ENCODE assay signal across 8 cellular contexts in genomic region chr5:140633081-140633471, GRCh38. TPM values are rescaled to one million over a fixed set of nuclear protein-coding genes. Genes with fewer than 3 reads are reported as not detected.
DNase-seq lines count a peak whose midpoint lies in the region; ATAC-seq and TF ChIP-seq lines count a peak whose summit lies in the region.

Gene CD14, minus strand, starts transcription at chr5:140633175. Its CDS starts 104 bp downstream, at chr5:140633071.

- DNase-seq in activated CD4-positive, alpha-beta T cell treated with anti-CD3 and anti-CD28 coated beads for 48 hours = peak; percentile 21
- no peak for DNase-seq in activated CD4-positive, alpha-beta T cell treated with anti-CD3 and anti-CD28 coated beads, Interleukin-2, amount 50 U/mL, for 1 hour
- peak; percentile 32 for DNase-seq in NCI-H146 (lab: John Stamatoyannopoulos, UW)
- DNase-seq in breast epithelium (ENCODE audit: low spot score in 2 of 2) = peak; percentile 56 to 67
- peak; percentile 68 to 74 for DNase-seq in left colon
- peak; percentile 82 to 86 for DNase-seq in suprapubic skin (ENCODE audit: low spot score in 2 of 2)
- DNase-seq in NCI-H2196 treated with DMSO at 0.1 percent for 48 hours (lab: John Stamatoyannopoulos, UW; ENCODE audit: unreplicated experiment) = no peak
- no peak for DNase-seq in islet precursor cell

- TF ChIP-seq EP300 in suprapubic skin (IDR thresholded peaks at IDR 0.05) = no peak

- intact Hi-C loops in breast epithelium (cut with DNase I; ENCODE audit: low total_unique reads) (no loop called here), left colon (cut with DNase I, micrococcal nuclease) (loop anchor here (10.0 kb wide), 1 partner anchor 58 kb away; no protein-coding TSS in a partner anchor)

- no peaks in the 10 kb centered on the region for H3K27me3 ChIP-seq in breast epithelium
- H3K27me3 ChIP-seq in suprapubic skin = no peaks in the 10 kb centered on the region

- TF ChIP-seq CTCF in breast epithelium (IDR thresholded peaks at IDR 0.05) = no peak
- TF ChIP-seq CTCF in suprapubic skin (IDR thresholded peaks at IDR 0.05) = no peak

- peak; percentile 48 for ATAC-seq in left colon

- H3K9me3 ChIP-seq in breast epithelium (no peaks in the 10 kb centered on the region), suprapubic skin (no peaks in the 10 kb centered on the region)

- WGBS in suprapubic skin = 2% methylated on average over 11 of the region's 11 CpGs

- H3K4me3 ChIP-seq in breast epithelium (peak within 1 kb of the TSS; percentile 53 to 86 (median 62)), suprapubic skin (peak within 1 kb of the TSS; percentile 53)

- H3K4me1 ChIP-seq in breast epithelium = peaks cover 0 to 6% of the 10 kb centered on the region in 2 donors
- H3K4me1 ChIP-seq in suprapubic skin = peaks cover 21% of the 10 kb centered on the region

- TF ChIP-seq POLR2A in breast epithelium (IDR thresholded peaks at IDR 0.05) (peak; percentile 21), suprapubic skin (IDR thresholded peaks at IDR 0.05) (no peak)

- H3K27ac ChIP-seq in breast epithelium = peak within 1 kb of the TSS; percentile 84 to 91
- peak within 1 kb of the TSS; percentile 70 for H3K27ac ChIP-seq in suprapubic skin

- H3K36me3 ChIP-seq in breast epithelium (no peaks in the 10 kb centered on the region), suprapubic skin (no peaks in the 10 kb centered on the region)

RNA-seq across cellular contexts. Expression of gene CD14, which starts in this region (rescaled TPM):
- total RNA-seq in breast epithelium (100 to 1,000 TPM in 1 of 3 donors, 10 to 100 TPM in 2; 46.9 to 119 (median 65.7) TPM), left colon (10 to 100 TPM; 35.5 to 65.7 TPM), suprapubic skin (10 to 100 TPM in 2 of 4 donors, 1 to 10 TPM in 2; 6.7 to 12.6 (median 9.9) TPM)

Comparison
In these comparisons a context has a peak if more than half of its experiments do, and no peak if none do; other contexts are left out.
1. DNase-seq: peak in activated CD4-positive, alpha-beta T cell treated with anti-CD3 and anti-CD28 coated beads for 48 hours (single experiment), NCI-H146 (single experiment), breast epithelium (2 of 2), left colon (2 of 2) and suprapubic skin (2 of 2); none in activated CD4-positive, alpha-beta T cell treated with anti-CD3 and anti-CD28 coated beads, Interleukin-2, amount 50 U/mL, for 1 hour (single experiment), NCI-H2196 treated with DMSO at 0.1 percent for 48 hours (single experiment) and islet precursor cell (single experiment).